Comparison of ENCODE assay signal across 17 cellular contexts in genomic region chr18:62170857-62171256, GRCh38. TPM values are rescaled to one million over a fixed set of nuclear protein-coding genes. Genes with fewer than 3 reads are reported as not detected.
A peak's percentile ranks its signal among the peaks of the same experiment; 100 is the strongest.
DNase-seq lines count a peak whose midpoint lies in the region; ATAC-seq, FAIRE-seq and TF ChIP-seq lines count a peak whose summit lies in the region.
"Had no signal": no experiment of that assay in that cellular context is flagged by ENCODE, and none has a peak within 500 bp of the region (broad histone marks: within the 10 kb centered on the region; RNA-seq: fewer than 3 reads in every experiment).

No MANE protein-coding gene starts in this region.

- H3K27me3 ChIP-seq in small intestine (ENCODE audit: control insufficient read depth in 2 of 2, insufficient read depth in 2 of 2, low read length in 2 of 2) = no peaks in the 10 kb centered on the region

- H3K27ac ChIP-seq in small intestine (ENCODE audit: low read depth in 1 of 2, low read length in 1 of 2) = no peak overlapping the region

- ATAC-seq in HG03045 (IDR thresholded peaks at IDR 0.05; ENCODE audit: unreplicated experiment) = no peak
- ATAC-seq: GM23338, HCT116 had no signal

- no peak for DNase-seq in GM12892 (ENCODE audit: insufficient read length)
- DNase-seq in OCI-M1 (lab: John Stamatoyannopoulos, UW) = peak; percentile 58
- peak; percentile 78 for DNase-seq in myocyte (ENCODE audit: low read depth)
- no peak for DNase-seq in small intestine
- DNase-seq in stimulated activated CD4-positive, alpha-beta T cell treated with anti-CD3 and anti-CD28 coated beads, Interleukin-4, amount 100 ng/mL, for 4 hours = no peak
- no peak for DNase-seq in DMS 273 (lab: John Stamatoyannopoulos, UW; ENCODE audit: unreplicated experiment)
- DNase-seq: C1 segment of cervical spinal cord; Calu3; CD4-positive, alpha-beta memory T cell; COR-L47; DMS153; DND-41; H9 had no signal

- 95 to 97% (median 97%) methylated on average over 1 of the region's 1 CpG for WGBS in small intestine, 3 donors

- H3K4me1 ChIP-seq in small intestine (ENCODE audit: control insufficient read depth in 2 of 2, insufficient read depth in 1 of 2, low read depth in 1 of 2, low read length in 1 of 2) = no peaks in the 10 kb centered on the region

- no peak overlapping the region for H3K4me3 ChIP-seq in small intestine (ENCODE audit: low read depth in 1 of 2, low read length in 2 of 2)
- H3K4me3 ChIP-seq: GM23338 had no signal

- TF ChIP-seq POLR2A in GM12892 (IDR thresholded peaks at IDR 0.05; ENCODE audit: low read depth, low read length) = no peak

- no peaks in the 10 kb centered on the region for H3K9me3 ChIP-seq in small intestine (ENCODE audit: control insufficient read depth, low read depth)

- no peaks in the 10 kb centered on the region for H3K36me3 ChIP-seq in small intestine (ENCODE audit: control insufficient read depth in 2 of 2, insufficient read depth in 2 of 2, low read length in 2 of 2)

- peak; percentile 62 for FAIRE-seq in GM12892 (lab: Jason Lieb, UNC)
- FAIRE-seq in small intestine (lab: Jason Lieb, UNC) = peak; percentile 51
- FAIRE-seq: GM19239 had no signal

RNA-seq across cellular contexts. Expression of gene PIGN, which starts 16.0 kb away (rescaled TPM):
- 15.5 TPM for polyA plus RNA-seq in GM12892 (2012; ENCODE audit: missing spikeins)
- total RNA-seq in myocyte = 26.3 and 29.3 TPM in 2 replicates
- polyA plus RNA-seq in myocyte (2012) = 13.1 TPM
- 1 to 10 TPM; 2.2 to 9.0 (median 2.5) TPM for polyA plus RNA-seq in small intestine

RNA-seq across cellular contexts. Expression of gene RELCH, which starts 16.2 kb away (rescaled TPM):
- 11.3 TPM for polyA plus RNA-seq in GM12892 (2012; ENCODE audit: missing spikeins)
- total RNA-seq in myocyte = 21.6 and 25.7 TPM in 2 replicates
- polyA plus RNA-seq in myocyte (2012) = 10.6 TPM
- 10 to 100 TPM in 2 of 3 donors, 1 to 10 TPM in 1; 8.6 to 11.3 (median 11.0) TPM for polyA plus RNA-seq in small intestine

Comparison
In these comparisons a context has a peak if more than half of its experiments do, and no peak if none do; other contexts are left out.
1. DNase-seq: peak in OCI-M1 (single experiment) and myocyte (single experiment); none in GM12892 (single experiment), small intestine (single experiment), stimulated activated CD4-positive, alpha-beta T cell treated with anti-CD3 and anti-CD28 coated beads, Interleukin-4, amount 100 ng/mL, for 4 hours (0 of 2) and DMS 273 (single experiment).